Comparison of ENCODE assay signal across 11 cellular contexts in genomic region chr17:40018211-40019121, GRCh38. TPM values are rescaled to one million over a fixed set of nuclear protein-coding genes. Genes with fewer than 3 reads are reported as not detected.
DNase-seq lines count a peak whose midpoint lies in the region; ATAC-seq and TF ChIP-seq lines count a peak whose summit lies in the region.
"Had no signal": no experiment of that assay in that cellular context is flagged by ENCODE, and none has a peak within 500 bp of the region (broad histone marks: within the 10 kb centered on the region; RNA-seq: fewer than 3 reads in every experiment).

No MANE protein-coding gene starts in this region.

- no peak overlapping the region for H3K4me3 ChIP-seq in cardiac muscle cell
- no peak overlapping the region for H3K4me3 ChIP-seq in osteoblast (ENCODE audit: insufficient read depth, low read length)

- no peaks in the 10 kb centered on the region for H3K79me2 ChIP-seq in osteoblast (ENCODE audit: insufficient read depth, low read length)

- no peak overlapping the region for H2AFZ ChIP-seq in osteoblast (ENCODE audit: low read length)

- no peaks in the 10 kb centered on the region for H3K9me3 Mint-ChIP-seq in WTC11
- H3K9me3 Mint-ChIP-seq: activated CD8-positive, alpha-beta T cell treated with anti-CD3 and anti-CD28 coated beads for 36 hours; CD14-positive monocyte had no signal

- H3K27me3 ChIP-seq in cardiac muscle cell (no peaks in the 10 kb centered on the region), osteoblast (ENCODE audit: insufficient read depth, low read length) (no peaks in the 10 kb centered on the region)

- DNase-seq in EH (ENCODE audit: low read depth): peak; percentile 36
- DNase-seq in WTC11 (ENCODE audit: low spot score): peak; percentile 41
- DNase-seq in cardiac muscle cell (ENCODE audit: low read depth in 1 of 2, low spot score in 1 of 2): peak; percentile 50 to 59
- DNase-seq in osteoblast (ENCODE audit: insufficient read length, low spot score, missing footprints): peak; percentile 86
- DNase-seq in NCI-H2107 (lab: John Stamatoyannopoulos, UW): no peak
- no peak for DNase-seq in NOMO-1 treated with DMSO at 0.1 percent for 48 hours (lab: John Stamatoyannopoulos, UW; ENCODE audit: unreplicated experiment)
- no peak for DNase-seq in erythroblast (lab: John Stamatoyannopoulos, UW)
- DNase-seq: activated CD8-positive, alpha-beta T cell treated with anti-CD3 and anti-CD28 coated beads for 36 hours had no signal

- H3K4me2 ChIP-seq in osteoblast (ENCODE audit: insufficient read depth, low read length): peak overlapping the region; percentile 24

- H3K36me3 ChIP-seq in cardiac muscle cell (peaks cover 15% of the 10 kb centered on the region), osteoblast (ENCODE audit: insufficient read depth, low read length) (peaks cover 11% of the 10 kb centered on the region)

- H3K9me3 ChIP-seq in cardiac muscle cell (ENCODE audit: low read depth): no peaks in the 10 kb centered on the region
- no peaks in the 10 kb centered on the region for H3K9me3 ChIP-seq in osteoblast (ENCODE audit: low read depth, low read length)

- H3K27ac ChIP-seq in cardiac muscle cell: peak overlapping the region; percentile 88
- peak overlapping the region; percentile 11 for H3K27ac ChIP-seq in osteoblast (ENCODE audit: low read depth, low read length)

- TF ChIP-seq CTCF in WTC11 (IDR thresholded peaks at IDR 0.05) (no peak), cardiac muscle cell (IDR thresholded peaks at IDR 0.05; ENCODE audit: low read depth, low read length) (no peak), osteoblast (IDR thresholded peaks at IDR 0.05; ENCODE audit: extremely low read depth, low read depth, low read length) (no peak)

- H3K4me3 Mint-ChIP-seq in WTC11: no peak overlapping the region; the same call in 1 of the 2 replicates
- H3K4me3 Mint-ChIP-seq: activated CD8-positive, alpha-beta T cell treated with anti-CD3 and anti-CD28 coated beads for 36 hours; CD14-positive monocyte had no signal

- ATAC-seq in WTC11 (peak; percentile 44), HG02852 (IDR thresholded peaks at IDR 0.05; ENCODE audit: unreplicated experiment) (no peak)
- ATAC-seq: activated CD8-positive, alpha-beta T cell treated with anti-CD3 and anti-CD28 coated beads for 36 hours had no signal

- H3K27ac Mint-ChIP-seq in WTC11: peak overlapping the region; percentile 89
- H3K27ac Mint-ChIP-seq: activated CD8-positive, alpha-beta T cell treated with anti-CD3 and anti-CD28 coated beads for 36 hours had no signal

- H3K4me1 ChIP-seq in cardiac muscle cell (ENCODE audit: low read depth): peaks cover 13% of the 10 kb centered on the region
- peaks cover 22% of the 10 kb centered on the region for H3K4me1 ChIP-seq in osteoblast (ENCODE audit: insufficient read depth, low read length)

- no peaks in the 10 kb centered on the region for H3K27me3 Mint-ChIP-seq in WTC11 (ENCODE audit: low read depth)
- H3K27me3 Mint-ChIP-seq: activated CD8-positive, alpha-beta T cell treated with anti-CD3 and anti-CD28 coated beads for 36 hours had no signal

- no peak for TF ChIP-seq POLR2A in erythroblast (IDR thresholded peaks at IDR 0.05; ENCODE audit: low read length)

- peaks cover 12% of the 10 kb centered on the region for H3K36me3 Mint-ChIP-seq in WTC11

- no peaks in the 10 kb centered on the region for H4K20me1 ChIP-seq in osteoblast (ENCODE audit: insufficient read depth, low read length)

- CTCF ChIA-PET in WTC11 (lab: Charles Lee): interaction anchor here (0.6 to 7.6 kb wide), 21 partner anchors 8 to 395 kb away, joined by 3 to 128 read pairs (median 4); partner anchors contain the start of gene NR1D1

- POLR2A ChIA-PET in WTC11 (lab: Charles Lee): interaction anchor here (0.9 to 1.2 kb wide), 3 partner anchors 17 to 95 kb away, joined by 3 to 5 read pairs (median 3); no protein-coding TSS in a partner anchor

- H3K4me1 Mint-ChIP-seq in WTC11: peaks cover 37% of the 10 kb centered on the region

TF ChIP-seq in WTC11, 78 proteins besides CTCF, POLR2A, EP300 and RAD21:
- TF ChIP-seq ZBTB43 (CRISPR knock-in tag; IDR thresholded peaks at IDR 0.05): no peak
- no peak for TF ChIP-seq ZNF281 (CRISPR knock-in tag; IDR thresholded peaks at IDR 0.05)
- TF ChIP-seq FOXK1 (CRISPR knock-in tag; IDR thresholded peaks at IDR 0.05): 0 out of 2 replicates have a peak, but pooled peaks have one; percentile 12
- 0 out of 2 replicates have a peak, but pooled peaks have one; percentile 39 for TF ChIP-seq PRRX2 (CRISPR knock-in tag; IDR thresholded peaks at IDR 0.05)
- peak; percentile 28; the same call in 1 of the 2 replicates for TF ChIP-seq PRDM15 (CRISPR knock-in tag; IDR thresholded peaks at IDR 0.05)
TF ChIP-seq in WTC11: peak in this region for 3.

RNA-seq across cellular contexts. Expression of gene CSF3, which starts 3.2 kb away (rescaled TPM):
- total RNA-seq in WTC11 (2021) (not detected in 3 replicates), cardiac muscle cell (not detected in 2 replicates), osteoblast (not detected in 2 replicates)
- polyA plus RNA-seq in cardiac muscle cell: not detected in 2 replicates
- total RNA-seq: activated CD8-positive, alpha-beta T cell treated with anti-CD3 and anti-CD28 coated beads for 36 hours had no signal
- polyA plus RNA-seq: CD14-positive monocyte, neural cell had no signal

RNA-seq across cellular contexts. Expression of gene MED24, which starts 35.7 kb away (rescaled TPM):
- total RNA-seq in WTC11 (2021) (95.5 to 107 TPM (median 103 TPM) in 3 replicates), cardiac muscle cell (116 and 125 TPM in 2 replicates), osteoblast (33.6 and 36.6 TPM in 2 replicates)
- polyA plus RNA-seq in cardiac muscle cell: 102 and 121 TPM in 2 replicates

RNA-seq across cellular contexts. Expression of gene PSMD3, which starts 37.9 kb away (rescaled TPM):
- total RNA-seq in WTC11 (2021): 157 to 190 TPM (median 158 TPM) in 3 replicates
- 154 and 161 TPM in 2 replicates for total RNA-seq in cardiac muscle cell
- 139 and 160 TPM in 2 replicates for polyA plus RNA-seq in cardiac muscle cell
- 94.8 and 99.3 TPM in 2 replicates for total RNA-seq in osteoblast

RNA-seq across cellular contexts. Expression of gene THRA, which starts 44.3 kb away (rescaled TPM):
- total RNA-seq in WTC11 (2021): 11.9 to 15.9 TPM (median 12.0 TPM) in 3 replicates
- 78.1 and 87.0 TPM in 2 replicates for total RNA-seq in cardiac muscle cell
- polyA plus RNA-seq in cardiac muscle cell: 58.1 and 65.4 TPM in 2 replicates
- total RNA-seq in osteoblast: 30.6 and 33.3 TPM in 2 replicates

RNA-seq across cellular contexts. Expression of gene GSDMA, which starts 55.7 kb away (rescaled TPM):
- total RNA-seq in WTC11 (2021): not detected in 3 replicates
- total RNA-seq in cardiac muscle cell: not detected in 2 replicates
- not detected in 2 replicates for polyA plus RNA-seq in cardiac muscle cell
- total RNA-seq in osteoblast: under 0.01 TPM in 1 of 2 replicates, not detected in the other
- polyA plus RNA-seq: CD14-positive monocyte, neural cell had no signal

Comparison
In these comparisons a context has a peak if more than half of its experiments do, and no peak if none do; other contexts are left out.
1. DNase-seq: peak in EH (single experiment), WTC11 (single experiment), cardiac muscle cell (2 of 2) and osteoblast (single experiment); none in NCI-H2107 (single experiment), NOMO-1 treated with DMSO at 0.1 percent for 48 hours (single experiment) and erythroblast (0 of 2).